In genomic region chr17:82278786-82279379, GRCh38 we compare ENCODE assay signal across 26 cellular contexts. TPM values are rescaled to one million over a fixed set of nuclear protein-coding genes. Genes with fewer than 3 reads are reported as not detected.
DNase-seq lines count a peak whose midpoint lies in the region; ATAC-seq, FAIRE-seq and TF ChIP-seq lines count a peak whose summit lies in the region.
"Had no signal": no experiment of that assay in that cellular context is flagged by ENCODE, and none has a peak within 500 bp of the region (broad histone marks: within the 10 kb centered on the region; RNA-seq: fewer than 3 reads in every experiment).

No MANE protein-coding gene starts in this region.

- in situ Hi-C loops in HepG2 (cut with HindIII; ENCODE audit: extremely low pct_ligation_motif_present, low pct_unique_long_range_greater_than_20kb): no loop called here

- peaks cover 73% of the 10 kb centered on the region for H3K4me1 ChIP-seq in HepG2 (ENCODE audit: insufficient read depth, low read length)

- POLR2A ChIA-PET in RWPE1 (lab: Yijun Ruan, JAX; ENCODE audit: low non-redundant PET) (no interaction called here), HepG2 (lab: Yijun Ruan, JAX) (no interaction called here)

- FAIRE-seq in HepG2 (lab: Jason Lieb, UNC): no peak
- FAIRE-seq: islet of Langerhans had no signal

- peak; percentile 66 for DNase-seq in Right ventricle myocardium inferior (ENCODE audit: missing footprints)
- DNase-seq in left cardiac atrium: no peak
- no peak for DNase-seq in RWPE1 (ENCODE audit: low spot score)
- DNase-seq in HepG2 (ENCODE audit: low spot score): no peak
- DNase-seq in activated T-cell treated with anti-CD3 and anti-CD28 coated beads, Interleukin-2, amount 50 U/mL, for 48 hours: no peak
- DNase-seq in OCI-M1 (lab: John Stamatoyannopoulos, UW): no peak
- DNase-seq in activated CD4-positive, alpha-beta T cell treated with anti-CD3 and anti-CD28 coated beads, Interleukin-2, amount 50 U/mL, for 48 hours: no peak
- DNase-seq: activated CD8-positive, alpha-beta T cell treated with anti-CD3 and anti-CD28 coated beads for 36 hours; CD4-positive, CD25-positive, alpha-beta regulatory T cell; DND-41; dorsolateral prefrontal cortex; mesenchymal stem cell; NCI-H526 treated with DMSO at 0.1 percent for 48 hours; nephron progenitor cell; retina; stimulated activated naive B cell treated with anti-CD40 and anti-IgM and Interleukin-4, amounts not matched to agents 10 μg/mL and 1 μg/mL and 100 μg/mL, for 72 hours; T-helper 1 cell had no signal

- no peaks in the 10 kb centered on the region for H4K20me1 ChIP-seq in HepG2 (ENCODE audit: insufficient read depth, low read length)

- CTCF ChIA-PET in RWPE1 (lab: Yijun Ruan, JAX) (no interaction called here), HepG2 (lab: Yijun Ruan, JAX; ENCODE audit: low intra/inter-chr PET ratio, low total read pairs) (no interaction called here)

- H3K27ac ChIP-seq in RWPE1: peak overlapping the region; percentile 100; the same call in 1 of the 2 replicates
- H3K27ac ChIP-seq in HepG2 (ENCODE audit: extremely low read length, insufficient read depth, low read length): no peak overlapping the region
- H3K27ac ChIP-seq: tibial nerve, VCaP had no signal

- H3K9ac ChIP-seq in HepG2 (ENCODE audit: insufficient read depth, low read depth, low read length): no peak overlapping the region

- H3K4me3 ChIP-seq in HepG2 (replicated peaks in 1 of 3; ENCODE audit: insufficient read depth in 1 of 3, low read depth in 2 of 3, low read length in 3 of 3): no peak overlapping the region
- H3K4me3 ChIP-seq: dorsolateral prefrontal cortex, heart left ventricle, tibial nerve had no signal

- intact Hi-C loops in Right ventricle myocardium inferior (cut with DNase I): no loop called here
- intact Hi-C loops in left cardiac atrium (cut with DNase I): no loop called here
- intact Hi-C loops in HepG2 (cut with micrococcal nuclease; ENCODE audit: unreplicated experiment): no loop called here

- H3K79me2 ChIP-seq in HepG2 (ENCODE audit: insufficient read depth, low read length): no peaks in the 10 kb centered on the region

- no peak overlapping the region for H2AFZ ChIP-seq in HepG2 (ENCODE audit: low read length)

- no peak for TF ChIP-seq RAD21 in HepG2 (CRISPR knock-in tag; IDR thresholded peaks at IDR 0.05)

- no peak for ATAC-seq in Right ventricle myocardium inferior
- ATAC-seq in left cardiac atrium: no peak
- ATAC-seq in HepG2: no peak
- no peak for ATAC-seq in HG02678 (IDR thresholded peaks at IDR 0.05; ENCODE audit: unreplicated experiment)
- ATAC-seq: activated CD8-positive, alpha-beta T cell treated with anti-CD3 and anti-CD28 coated beads for 36 hours; heart left ventricle; stimulated activated naive B cell treated with anti-CD40 and anti-IgM and Interleukin-4, amounts not matched to agents 10 μg/mL and 1 μg/mL and 100 μg/mL, for 72 hours had no signal

- TF ChIP-seq EP300 in HepG2 (IDR thresholded peaks at IDR 0.05; ENCODE audit: low read depth in 2 of 2, low read length in 2 of 2) (peak in 1 of 2 experiments; percentile 7; a peak in 1 of 4 replicates), HepG2 (CRISPR knock-in tag; IDR thresholded peaks at IDR 0.05; ENCODE audit: borderline replicate concordance) (no peak)

- peaks cover 2 to 14% of the 10 kb centered on the region in 2 experiments; a peak in 4 of 5 replicates for H3K27me3 ChIP-seq in HepG2 (ENCODE audit: control insufficient read depth in 1 of 2, insufficient read depth in 2 of 2, low read length in 2 of 2)
- H3K27me3 ChIP-seq: dorsolateral prefrontal cortex, heart left ventricle, tibial nerve had no signal

- no peaks in the 10 kb centered on the region for H3K36me3 ChIP-seq in HepG2 (replicated peaks in 1 of 2; ENCODE audit: control insufficient read depth in 1 of 2, insufficient read depth in 2 of 2, low read length in 2 of 2)
- H3K36me3 ChIP-seq: heart left ventricle had no signal

- no peaks in the 10 kb centered on the region for H3K9me3 ChIP-seq in HepG2 (ENCODE audit: low read length)
- H3K9me3 ChIP-seq: heart left ventricle, tibial nerve had no signal

- TF ChIP-seq POLR2A in HepG2 (IDR thresholded peaks at IDR 0.05; ENCODE audit: insufficient read depth in 1 of 2, low read depth in 2 of 2, low read length in 2 of 2): no peak

- 78% methylated on average over 14 of the region's 16 CpGs for WGBS in HepG2 (ENCODE audit: low lambda C conversion rate)

- BruUV-seq in HepG2 (replicated peaks; lab: Mats Ljungman, UMichigan): no TSS peak

- TF ChIP-seq CTCF in RWPE1 (conservative IDR thresholded peaks at IDR 0.05; ENCODE audit: low read depth): no peak
- no peak for TF ChIP-seq CTCF in HepG2 (CRISPR knock-in tag; IDR thresholded peaks at IDR 0.05)

- no peak overlapping the region for H3K4me2 ChIP-seq in HepG2 (ENCODE audit: low read depth, low read length)

RNA-seq across cellular contexts. Expression of gene CSNK1D, which starts 5.4 kb away (rescaled TPM):
- total RNA-seq in Right ventricle myocardium inferior: 62.6 TPM
- 10 to 100 TPM; 63.6 to 88.2 TPM for total RNA-seq in left cardiac atrium
- 28.4 and 31.5 TPM in 2 replicates for total RNA-seq in HepG2 (2016; rRNA removed; fragmentation: Illumina TruSeq; extraction: Trizol)
- total RNA-seq in HepG2 (2016; cell fraction: cytosol; rRNA removed; fragmentation: Illumina TruSeq; extraction: Trizol; ENCODE audit: low read depth): 19.2 and 20.4 TPM in 2 replicates
- 23.0 and 34.1 TPM in 2 replicates for total RNA-seq in HepG2 (2016; cell fraction: insoluble cytoplasmic fraction; rRNA removed; fragmentation: Illumina TruSeq; extraction: Trizol)
- 24.3 and 26.6 TPM in 2 replicates for total RNA-seq in HepG2 (2016; cell fraction: membrane; rRNA removed; fragmentation: Illumina TruSeq; extraction: Trizol)
- 42.8 and 45.6 TPM in 2 replicates for total RNA-seq in HepG2 (2016; cell fraction: nucleus; rRNA removed; fragmentation: Illumina TruSeq; extraction: Trizol)
- polyA plus RNA-seq in HepG2 (2011; rRNA removed): 128 and 148 TPM in 2 replicates
- polyA plus RNA-seq in HepG2 (2011; cell fraction: cytosol; rRNA removed): 81.5 and 90.2 TPM in 2 replicates
- 1,010 and 1,066 TPM in 2 replicates for polyA plus RNA-seq in HepG2 (2011; cell fraction: nucleus; rRNA removed)
- polyA plus RNA-seq in HepG2 (2012): 164 and 234 TPM in 2 replicates
- 19.6 and 21.8 TPM in 2 replicates for polyA plus RNA-seq in HepG2 (2016; cell fraction: cytosol; fragmentation: Illumina TruSeq; extraction: Trizol; ENCODE audit: low read depth)
- polyA plus RNA-seq in HepG2 (2016; cell fraction: insoluble cytoplasmic fraction; fragmentation: Illumina TruSeq; extraction: Trizol; ENCODE audit: low read depth): 71.8 and 89.7 TPM in 2 replicates
- polyA plus RNA-seq in HepG2 (2016; cell fraction: membrane; fragmentation: Illumina TruSeq; extraction: Trizol; ENCODE audit: low read depth): 40.8 and 42.7 TPM in 2 replicates
- polyA plus RNA-seq in HepG2 (2016; cell fraction: nucleus; fragmentation: Illumina TruSeq; extraction: Trizol; ENCODE audit: insufficient read depth, low read depth): 316 and 342 TPM in 2 replicates
- 78.0 and 103 TPM in 2 replicates for polyA minus RNA-seq in HepG2 (2011; rRNA and poly(A)+ RNA removed; ENCODE audit: low replicate concordance)
- 51.7 and 60.9 TPM in 2 replicates for polyA minus RNA-seq in HepG2 (2011; cell fraction: cytosol; rRNA and poly(A)+ RNA removed)
- 117 and 118 TPM in 2 replicates for polyA minus RNA-seq in HepG2 (2011; cell fraction: nucleus; rRNA and poly(A)+ RNA removed)

RNA-seq across cellular contexts. Expression of gene CD7, which starts 38.5 kb away (rescaled TPM):
- 0.73 TPM for total RNA-seq in Right ventricle myocardium inferior
- 1 to 10 TPM in 1 of 2 donors, under 1 TPM in 1; 0.60 to 1.8 TPM for total RNA-seq in left cardiac atrium
- total RNA-seq in HepG2 (2016; rRNA removed; fragmentation: Illumina TruSeq; extraction: Trizol): 29.7 and 67.6 TPM in 2 replicates
- 23.3 and 25.5 TPM in 2 replicates for total RNA-seq in HepG2 (2016; cell fraction: cytosol; rRNA removed; fragmentation: Illumina TruSeq; extraction: Trizol; ENCODE audit: low read depth)
- total RNA-seq in HepG2 (2016; cell fraction: insoluble cytoplasmic fraction; rRNA removed; fragmentation: Illumina TruSeq; extraction: Trizol): 24.7 and 74.3 TPM in 2 replicates
- 36.8 and 47.2 TPM in 2 replicates for total RNA-seq in HepG2 (2016; cell fraction: membrane; rRNA removed; fragmentation: Illumina TruSeq; extraction: Trizol)
- 53.2 and 64.7 TPM in 2 replicates for total RNA-seq in HepG2 (2016; cell fraction: nucleus; rRNA removed; fragmentation: Illumina TruSeq; extraction: Trizol)
- polyA plus RNA-seq in HepG2 (2011; rRNA removed): 72.7 and 76.4 TPM in 2 replicates
- 34.4 and 89.4 TPM in 2 replicates for polyA plus RNA-seq in HepG2 (2011; cell fraction: cytosol; rRNA removed)
- 127 and 155 TPM in 2 replicates for polyA plus RNA-seq in HepG2 (2011; cell fraction: nucleus; rRNA removed)
- polyA plus RNA-seq in HepG2 (2012): 46.2 and 62.8 TPM in 2 replicates
- 56.5 and 63.8 TPM in 2 replicates for polyA plus RNA-seq in HepG2 (2016; cell fraction: cytosol; fragmentation: Illumina TruSeq; extraction: Trizol; ENCODE audit: low read depth)
- 56.7 and 68.4 TPM in 2 replicates for polyA plus RNA-seq in HepG2 (2016; cell fraction: insoluble cytoplasmic fraction; fragmentation: Illumina TruSeq; extraction: Trizol; ENCODE audit: low read depth)
- 78.3 and 78.6 TPM in 2 replicates for polyA plus RNA-seq in HepG2 (2016; cell fraction: membrane; fragmentation: Illumina TruSeq; extraction: Trizol; ENCODE audit: low read depth)
- polyA plus RNA-seq in HepG2 (2016; cell fraction: nucleus; fragmentation: Illumina TruSeq; extraction: Trizol; ENCODE audit: insufficient read depth, low read depth): 226 and 244 TPM in 2 replicates
- 43.3 TPM in 1 of 2 replicates, not detected in the other for polyA minus RNA-seq in HepG2 (2011; rRNA and poly(A)+ RNA removed; ENCODE audit: low replicate concordance)
- polyA minus RNA-seq in HepG2 (2011; cell fraction: cytosol; rRNA and poly(A)+ RNA removed): 31.0 and 32.1 TPM in 2 replicates
- polyA minus RNA-seq in HepG2 (2011; cell fraction: nucleus; rRNA and poly(A)+ RNA removed): 7.9 and 8.8 TPM in 2 replicates
- total RNA-seq: A172, bronchial epithelial cell, RPMI7951 had no signal
- polyA plus RNA-seq: fibroblast of lung had no signal

RNA-seq across cellular contexts. Expression of gene SLC16A3, which starts 50.0 kb away (rescaled TPM):
- total RNA-seq in Right ventricle myocardium inferior (10.4 TPM), left cardiac atrium (10 to 100 TPM; 18.4 to 35.7 TPM), HepG2 (2016; rRNA removed; fragmentation: Illumina TruSeq; extraction: Trizol) (99.9 and 242 TPM in 2 replicates)
- total RNA-seq in HepG2 (2016; cell fraction: cytosol; rRNA removed; fragmentation: Illumina TruSeq; extraction: Trizol; ENCODE audit: low read depth): 51.0 and 61.4 TPM in 2 replicates
- 83.6 and 248 TPM in 2 replicates for total RNA-seq in HepG2 (2016; cell fraction: insoluble cytoplasmic fraction; rRNA removed; fragmentation: Illumina TruSeq; extraction: Trizol)
- 88.3 and 97.4 TPM in 2 replicates for total RNA-seq in HepG2 (2016; cell fraction: membrane; rRNA removed; fragmentation: Illumina TruSeq; extraction: Trizol)
- 164 and 200 TPM in 2 replicates for total RNA-seq in HepG2 (2016; cell fraction: nucleus; rRNA removed; fragmentation: Illumina TruSeq; extraction: Trizol)
- 349 and 598 TPM in 2 replicates for polyA plus RNA-seq in HepG2 (2011; rRNA removed)
- polyA plus RNA-seq in HepG2 (2011; cell fraction: cytosol; rRNA removed): 384 and 554 TPM in 2 replicates
- polyA plus RNA-seq in HepG2 (2011; cell fraction: nucleus; rRNA removed): 293 and 327 TPM in 2 replicates
- polyA plus RNA-seq in HepG2 (2012): 348 and 404 TPM in 2 replicates
- polyA plus RNA-seq in HepG2 (2016; cell fraction: cytosol; fragmentation: Illumina TruSeq; extraction: Trizol; ENCODE audit: low read depth): 38.7 and 40.7 TPM in 2 replicates
- 95.9 and 111 TPM in 2 replicates for polyA plus RNA-seq in HepG2 (2016; cell fraction: insoluble cytoplasmic fraction; fragmentation: Illumina TruSeq; extraction: Trizol; ENCODE audit: low read depth)
- polyA plus RNA-seq in HepG2 (2016; cell fraction: membrane; fragmentation: Illumina TruSeq; extraction: Trizol; ENCODE audit: low read depth): 61.0 and 65.9 TPM in 2 replicates
- 334 and 368 TPM in 2 replicates for polyA plus RNA-seq in HepG2 (2016; cell fraction: nucleus; fragmentation: Illumina TruSeq; extraction: Trizol; ENCODE audit: insufficient read depth, low read depth)
- polyA minus RNA-seq in HepG2 (2011; rRNA and poly(A)+ RNA removed; ENCODE audit: low replicate concordance): 181 and 1,731 TPM in 2 replicates
- polyA minus RNA-seq in HepG2 (2011; cell fraction: cytosol; rRNA and poly(A)+ RNA removed): 365 and 408 TPM in 2 replicates
- polyA minus RNA-seq in HepG2 (2011; cell fraction: nucleus; rRNA and poly(A)+ RNA removed): 137 and 145 TPM in 2 replicates

RNA-seq across cellular contexts. Expression of gene SECTM1, which starts 54.7 kb away (rescaled TPM):
- 4.9 TPM for total RNA-seq in Right ventricle myocardium inferior
- 10 to 100 TPM in 1 of 2 donors, 1 to 10 TPM in 1; 6.6 to 12.6 TPM for total RNA-seq in left cardiac atrium
- 2.4 and 5.3 TPM in 2 replicates for total RNA-seq in HepG2 (2016; rRNA removed; fragmentation: Illumina TruSeq; extraction: Trizol)
- total RNA-seq in HepG2 (2016; cell fraction: cytosol; rRNA removed; fragmentation: Illumina TruSeq; extraction: Trizol; ENCODE audit: low read depth): 3.3 TPM in 2 replicates
- 3.0 and 5.5 TPM in 2 replicates for total RNA-seq in HepG2 (2016; cell fraction: insoluble cytoplasmic fraction; rRNA removed; fragmentation: Illumina TruSeq; extraction: Trizol)
- total RNA-seq in HepG2 (2016; cell fraction: membrane; rRNA removed; fragmentation: Illumina TruSeq; extraction: Trizol): 3.8 and 5.6 TPM in 2 replicates
- 6.9 and 7.3 TPM in 2 replicates for total RNA-seq in HepG2 (2016; cell fraction: nucleus; rRNA removed; fragmentation: Illumina TruSeq; extraction: Trizol)
- 3.5 and 4.2 TPM in 2 replicates for polyA plus RNA-seq in HepG2 (2011; rRNA removed)
- polyA plus RNA-seq in HepG2 (2011; cell fraction: cytosol; rRNA removed): 2.7 and 4.2 TPM in 2 replicates
- polyA plus RNA-seq in HepG2 (2011; cell fraction: nucleus; rRNA removed): 6.7 and 7.1 TPM in 2 replicates
- 5.0 and 7.2 TPM in 2 replicates for polyA plus RNA-seq in HepG2 (2012)
- polyA plus RNA-seq in HepG2 (2016; cell fraction: cytosol; fragmentation: Illumina TruSeq; extraction: Trizol; ENCODE audit: low read depth): 2.6 and 3.4 TPM in 2 replicates
- 4.0 and 4.2 TPM in 2 replicates for polyA plus RNA-seq in HepG2 (2016; cell fraction: insoluble cytoplasmic fraction; fragmentation: Illumina TruSeq; extraction: Trizol; ENCODE audit: low read depth)
- polyA plus RNA-seq in HepG2 (2016; cell fraction: membrane; fragmentation: Illumina TruSeq; extraction: Trizol; ENCODE audit: low read depth): 4.3 and 4.7 TPM in 2 replicates
- polyA plus RNA-seq in HepG2 (2016; cell fraction: nucleus; fragmentation: Illumina TruSeq; extraction: Trizol; ENCODE audit: insufficient read depth, low read depth): 5.1 and 5.5 TPM in 2 replicates
- polyA minus RNA-seq in HepG2 (2011; rRNA and poly(A)+ RNA removed; ENCODE audit: low replicate concordance): 8.8 and 15.0 TPM in 2 replicates
- 1.9 and 2.6 TPM in 2 replicates for polyA minus RNA-seq in HepG2 (2011; cell fraction: cytosol; rRNA and poly(A)+ RNA removed)
- polyA minus RNA-seq in HepG2 (2011; cell fraction: nucleus; rRNA and poly(A)+ RNA removed): 5.0 and 7.3 TPM in 2 replicates

Comparison
In these comparisons a context has a peak if more than half of its experiments do, and no peak if none do; other contexts are left out.
1. RNA of gene CD7, which starts 38.5 kb away (total RNA-seq): 23.3 to 74.3 TPM in HepG2; 0.60 to 1.8 TPM in left cardiac atrium and 0.73 TPM in Right ventricle myocardium inferior (single experiment); every median in the first group is over 4 times any median in the second.